In genomic region chr13:79427265-79427664, GRCh38 we compare ENCODE assay signal across 23 cellular contexts. TPM values are rescaled to one million over a fixed set of nuclear protein-coding genes. Genes with fewer than 3 reads are reported as not detected.
DNase-seq lines count a peak whose midpoint lies in the region; ATAC-seq, FAIRE-seq and TF ChIP-seq lines count a peak whose summit lies in the region.
"Had no signal": no experiment of that assay in that cellular context is flagged by ENCODE, and none has a peak within 500 bp of the region (broad histone marks: within the 10 kb centered on the region; RNA-seq: fewer than 3 reads in every experiment).

No MANE protein-coding gene starts in this region.

- H3K27me3 ChIP-seq in neuron (ENCODE audit: insufficient read depth, low read length) (no peaks in the 10 kb centered on the region), heart left ventricle (no peaks in the 10 kb centered on the region)
- H3K27me3 ChIP-seq: SJSA1 had no signal

- H2AFZ ChIP-seq in neuron (ENCODE audit: low read depth, low read length): peak overlapping the region; percentile 46

- TF ChIP-seq POLR2A in heart left ventricle (IDR thresholded peaks at IDR 0.05): no peak

- H3K9me3 ChIP-seq in neuron (ENCODE audit: low read length) (no peaks in the 10 kb centered on the region), heart left ventricle (no peaks in the 10 kb centered on the region)
- H3K9me3 ChIP-seq: SJSA1 had no signal

- peaks cover 16% of the 10 kb centered on the region for H3K4me1 ChIP-seq in neuron (ENCODE audit: insufficient read depth, low read length)
- H3K4me1 ChIP-seq in heart left ventricle: peaks cover 0 to 3% (median 0%) of the 10 kb centered on the region in 12 donors
- H3K4me1 ChIP-seq: SJSA1 had no signal

- FAIRE-seq in GM18507 (lab: Jason Lieb, UNC): peak; percentile 59
- FAIRE-seq: D721Med, HTR-8/SVneo had no signal

- H3K27ac ChIP-seq in heart left ventricle: no peak overlapping the region
- H3K27ac ChIP-seq: HL-60, SJSA1 had no signal

- TF ChIP-seq CTCF in heart left ventricle (IDR thresholded peaks at IDR 0.05): no peak

- ATAC-seq in heart left ventricle: no peak
- ATAC-seq: Panc1 had no signal

- DNase-seq in NCI-H2107 treated with DMSO at 0.1 percent for 48 hours (lab: John Stamatoyannopoulos, UW; ENCODE audit: unreplicated experiment): peak; percentile 77
- no peak for DNase-seq in NCI-H2107 (lab: John Stamatoyannopoulos, UW)
- DNase-seq in GM18507 (ENCODE audit: extremely low spot score, insufficient read length, low read depth): no peak
- DNase-seq in astrocyte of the hippocampus (ENCODE audit: low read depth, low spot score): peak; percentile 59
- no peak for DNase-seq in heart left ventricle
- no peak for DNase-seq in dermis blood vessel endothelial cell
- DNase-seq in stimulated activated CD4-positive, alpha-beta T cell treated with anti-CD3 and anti-CD28 coated beads, Interleukin-4, amount 100 ng/mL, for 24 hours: no peak
- DNase-seq: C1 segment of cervical spinal cord; CD8-positive, alpha-beta memory T cell; DMS79 treated with DMSO at 0.1 percent for 48 hours; HFFc6; IMR-90; NCI-H1048; NCI-H1436; NCI-H2081; NCI-H526; SW 1271 had no signal

- WGBS in heart left ventricle, 4 donors: 78 to 96% (median 82%) methylated on average over 1 of the region's 1 CpG

- H3K36me3 ChIP-seq in neuron (ENCODE audit: insufficient read depth, low read length) (no peaks in the 10 kb centered on the region), heart left ventricle (no peaks in the 10 kb centered on the region)
- H3K36me3 ChIP-seq: SJSA1 had no signal

- H3K4me3 ChIP-seq in neuron (ENCODE audit: low read length) (no peak overlapping the region), heart left ventricle (no peak overlapping the region)
- H3K4me3 ChIP-seq: SJSA1 had no signal

- intact Hi-C loops in heart left ventricle (cut with DNase I): loop anchor here in 5 of 10 donors (5.0 to 10.0 kb wide), 5 partner anchors 50 to 110 kb away; partner anchors contain the start of gene NDFIP2 (in 2 of the 5)

RNA-seq across cellular contexts. Expression of gene RBM26, which starts 21.2 kb away (rescaled TPM):
- total RNA-seq in heart left ventricle (10 to 100 TPM; 16.9 to 28.4 (median 21.0) TPM), dermis blood vessel endothelial cell (25.2 and 26.9 TPM in 2 replicates)
- polyA plus RNA-seq in heart left ventricle: 10 to 100 TPM; 11.5 to 16.6 TPM

RNA-seq across cellular contexts. Expression of gene NDFIP2, which starts 53.7 kb away (rescaled TPM):
- total RNA-seq in heart left ventricle (10 to 100 TPM; 21.8 to 42.6 (median 32.4) TPM), dermis blood vessel endothelial cell (20.1 and 30.3 TPM in 2 replicates)
- 10 to 100 TPM; 14.2 to 31.0 TPM for polyA plus RNA-seq in heart left ventricle

Comparison
In these comparisons a context has a peak if more than half of its experiments do, and no peak if none do; other contexts are left out.
1. DNase-seq: peak in NCI-H2107 treated with DMSO at 0.1 percent for 48 hours (single experiment) and astrocyte of the hippocampus (single experiment); none in NCI-H2107 (single experiment), GM18507 (single experiment), heart left ventricle (0 of 5), dermis blood vessel endothelial cell (single experiment) and stimulated activated CD4-positive, alpha-beta T cell treated with anti-CD3 and anti-CD28 coated beads, Interleukin-4, amount 100 ng/mL, for 24 hours (single experiment).